ENCODE assay signal across 1 cellular context in genomic region chr9:131290767-131291370, GRCh38.
TF ChIP-seq lines count a peak whose summit lies in the region.

No MANE protein-coding gene starts in this region.

TF ChIP-seq in HepG2, 621 proteins besides CTCF, POLR2A, EP300 and RAD21:
- TF ChIP-seq SALL1 (CRISPR knock-in tag; IDR thresholded peaks at IDR 0.05) = no peak
- no peak for TF ChIP-seq GZF1 (CRISPR knock-in tag; IDR thresholded peaks at IDR 0.05)
- TF ChIP-seq, protein P1, sequence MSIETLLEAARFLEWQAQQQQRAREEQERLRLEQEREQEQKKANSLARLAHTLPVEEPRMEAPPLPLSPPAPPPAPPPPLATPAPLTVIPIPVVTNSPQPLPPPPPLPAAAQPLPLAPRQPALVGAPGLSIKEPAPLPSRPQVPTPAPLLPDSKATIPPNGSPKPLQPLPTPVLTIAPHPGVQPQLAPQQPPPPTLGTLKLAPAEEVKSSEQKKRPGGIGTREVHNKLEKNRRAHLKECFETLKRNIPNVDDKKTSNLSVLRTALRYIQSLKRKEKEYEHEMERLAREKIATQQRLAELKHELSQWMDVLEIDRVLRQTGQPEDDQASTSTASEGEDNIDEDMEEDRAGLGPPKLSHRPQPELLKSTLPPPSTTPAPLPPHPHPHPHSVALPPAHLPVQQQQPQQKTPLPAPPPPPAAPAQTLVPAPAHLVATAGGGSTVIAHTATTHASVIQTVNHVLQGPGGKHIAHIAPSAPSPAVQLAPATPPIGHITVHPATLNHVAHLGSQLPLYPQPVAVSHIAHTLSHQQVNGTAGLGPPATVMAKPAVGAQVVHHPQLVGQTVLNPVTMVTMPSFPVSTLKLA (IDR thresholded peaks at IDR 0.05) = peak; percentile 59
